8 cellular contexts compared by ENCODE assay signal in the genomic region with DNA sequence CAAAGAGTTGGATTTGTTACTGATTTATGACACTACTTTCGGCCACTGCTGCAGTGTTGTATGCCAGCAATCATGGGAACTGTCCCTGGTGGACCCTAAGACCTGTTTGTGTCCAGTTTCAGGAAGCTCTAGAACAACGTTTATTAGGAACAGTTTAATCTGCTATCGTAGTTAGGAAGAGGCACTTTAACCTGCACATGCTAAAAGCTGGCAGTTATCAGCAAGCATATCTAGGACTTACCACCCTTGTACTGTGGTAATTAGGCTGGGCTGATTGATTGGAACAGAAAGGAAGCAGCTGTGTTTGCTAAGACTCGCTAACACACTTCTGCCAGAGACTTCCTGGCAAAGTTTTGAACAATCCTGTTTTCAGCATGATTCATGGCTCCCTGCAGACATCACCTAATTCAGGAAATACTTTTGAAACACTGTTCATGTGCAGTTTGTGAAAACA. TPM values are rescaled to one million over a fixed set of nuclear protein-coding genes. Genes with fewer than 3 reads are reported as not detected.
A peak's percentile ranks its signal among the peaks of the same experiment; 100 is the strongest.
DNase-seq lines count a peak whose midpoint lies in the region; ATAC-seq and TF ChIP-seq lines count a peak whose summit lies in the region.
"Not testable (repeated sequence)": the region's sequence is repeated elsewhere in the genome, so short reads cannot be mapped to it uniquely, and the experiment has no call there.

No MANE protein-coding gene starts in this region.

- not testable (repeated sequence) for H3K27me3 Mint-ChIP-seq in GM23338 (ENCODE audit: insufficient read depth, low read depth, poor library complexity)

- not testable (repeated sequence) for H3K36me3 ChIP-seq in GM23338 (ENCODE audit: insufficient read depth); fibroblast of lung (ENCODE audit: control insufficient read depth, insufficient read depth, low read length)
- peaks cover 12 to 18% of the 10 kb centered on the region in 2 donors for H3K36me3 ChIP-seq in ascending aorta

- intact Hi-C loops in ascending aorta (cut with DNase I) = not testable (repeated sequence)

- not testable (repeated sequence) for H3K9me3 ChIP-seq in ascending aorta; fibroblast of lung (ENCODE audit: control insufficient read depth, insufficient read depth, low read depth, low read length)

- CTCF ChIA-PET in RWPE1 (lab: Yijun Ruan, JAX) = not testable (repeated sequence)

- H3K4me1 Mint-ChIP-seq in GM23338 = not testable (repeated sequence)

- H3K4me2 ChIP-seq in GM23338; fibroblast of lung (ENCODE audit: extremely low read depth, insufficient read depth, low read length): not testable (repeated sequence)

- not testable (repeated sequence) for H2AFZ ChIP-seq in GM23338; fibroblast of lung (ENCODE audit: low read length)

- H3K9me3 Mint-ChIP-seq in GM23338 = not testable (repeated sequence)

- peak overlapping the region; percentile 50; the same call in 1 of the 2 replicates for H3K27ac Mint-ChIP-seq in GM23338

- POLR2A ChIA-PET in RWPE1 (lab: Yijun Ruan, JAX; ENCODE audit: low non-redundant PET) = not testable (repeated sequence)

- DNase-seq in AG08395 (ENCODE audit: low spot score) (peak; percentile 2), NCI-H1436 treated with DMSO at 0.1 percent for 48 hours (lab: John Stamatoyannopoulos, UW) (peak; percentile 21), RWPE1 (ENCODE audit: low spot score) (peak; percentile 2), fibroblast of lung (ENCODE audit: low read depth in 2 of 2) (peak; percentile 49 to 91), pulmonary artery endothelial cell (ENCODE audit: low read depth, low spot score) (peak; percentile 87)
- not testable (repeated sequence) for DNase-seq in GM23338 (ENCODE audit: low spot score); ascending aorta (ENCODE audit: low spot score in 2 of 2); left lobe of liver (ENCODE audit: low spot score)

- H3K36me3 Mint-ChIP-seq in GM23338 (ENCODE audit: low read depth) = not testable (repeated sequence)

- not testable (repeated sequence) for TF ChIP-seq CTCF in GM23338 (conservative IDR thresholded peaks at IDR 0.05; ENCODE audit: low read depth in 2 of 2); RWPE1 (conservative IDR thresholded peaks at IDR 0.05; ENCODE audit: low read depth); ascending aorta (IDR thresholded peaks at IDR 0.05); fibroblast of lung (conservative IDR thresholded peaks at IDR 0.05 in 1 of 2, IDR thresholded peaks at IDR 0.05 in 1 of 2; ENCODE audit: low read depth in 1 of 2, low read length in 2 of 2)

- H3K4me1 ChIP-seq in GM23338 (ENCODE audit: insufficient read depth); fibroblast of lung (ENCODE audit: control insufficient read depth, extremely low read depth, insufficient read depth, low read length): not testable (repeated sequence)
- H3K4me1 ChIP-seq in ascending aorta = peaks cover 13 to 16% of the 10 kb centered on the region in 2 donors

- H3K4me3 ChIP-seq in GM23338; ascending aorta; fibroblast of lung (replicated peaks in 1 of 4; ENCODE audit: control extremely low read depth in 1 of 4, insufficient read depth in 1 of 4, low read depth in 3 of 4, low read length in 4 of 4): not testable (repeated sequence)

- H3K27ac ChIP-seq in GM23338 (ENCODE audit: low read depth); RWPE1; fibroblast of lung (ENCODE audit: insufficient read depth, low read length): not testable (repeated sequence)
- H3K27ac ChIP-seq in ascending aorta = peak overlapping the region; percentile 73 to 76

- not testable (repeated sequence) for H3F3A ChIP-seq in GM23338 (replicated peaks; ENCODE audit: low read depth)

- not testable (repeated sequence) for H3K9me2 ChIP-seq in GM23338 (ENCODE audit: insufficient read depth)

- not testable (repeated sequence) for H4K20me1 ChIP-seq in GM23338 (replicated peaks; ENCODE audit: insufficient read depth); fibroblast of lung (ENCODE audit: control insufficient read depth, extremely low read depth, insufficient read depth, low read length)

- not testable (repeated sequence) for H3K27me3 ChIP-seq in GM23338 (ENCODE audit: insufficient read depth); ascending aorta; fibroblast of lung (ENCODE audit: control insufficient read depth, insufficient read depth, low read length)

- not testable (repeated sequence) for ATAC-seq in GM23338
- peak; percentile 53 for ATAC-seq in left lobe of liver

- not testable (repeated sequence) for H3K4me3 Mint-ChIP-seq in GM23338

- H3K79me2 ChIP-seq in GM23338 (replicated peaks; ENCODE audit: insufficient read depth); fibroblast of lung (ENCODE audit: control insufficient read depth, insufficient read depth, low read length): not testable (repeated sequence)

- H3K9ac ChIP-seq in fibroblast of lung (ENCODE audit: insufficient read depth, low read length) = not testable (repeated sequence)

RNA-seq across cellular contexts. Expression of a gene that starts 41.1 kb away (rescaled TPM):
- total RNA-seq in GM23338 (2014; rRNA removed; shearing (Covaris generic)) = 87.7 and 98.0 TPM in 2 replicates
- polyA plus RNA-seq in GM23338 (2016; fragmentation: Nextera tagmentation; extraction: Ambion mirVana) = 16.5 and 23.0 TPM in 2 replicates
- 15.5 TPM for total RNA-seq in ascending aorta
- total RNA-seq in fibroblast of lung = 49.3 and 59.3 TPM in 2 replicates
- polyA plus RNA-seq in fibroblast of lung = 16.9 and 17.2 TPM in 2 replicates
- polyA plus RNA-seq in fibroblast of lung (2012) = 18.3 and 21.3 TPM in 2 replicates
- polyA minus RNA-seq in fibroblast of lung (ENCODE audit: low replicate concordance) = 2.7 and 4.0 TPM in 2 replicates
- total RNA-seq in left lobe of liver = 37.7 TPM
- 72.5 and 104 TPM in 2 replicates for total RNA-seq in pulmonary artery endothelial cell
